ENCODE assay signal across 34 cellular contexts in the genomic region with DNA sequence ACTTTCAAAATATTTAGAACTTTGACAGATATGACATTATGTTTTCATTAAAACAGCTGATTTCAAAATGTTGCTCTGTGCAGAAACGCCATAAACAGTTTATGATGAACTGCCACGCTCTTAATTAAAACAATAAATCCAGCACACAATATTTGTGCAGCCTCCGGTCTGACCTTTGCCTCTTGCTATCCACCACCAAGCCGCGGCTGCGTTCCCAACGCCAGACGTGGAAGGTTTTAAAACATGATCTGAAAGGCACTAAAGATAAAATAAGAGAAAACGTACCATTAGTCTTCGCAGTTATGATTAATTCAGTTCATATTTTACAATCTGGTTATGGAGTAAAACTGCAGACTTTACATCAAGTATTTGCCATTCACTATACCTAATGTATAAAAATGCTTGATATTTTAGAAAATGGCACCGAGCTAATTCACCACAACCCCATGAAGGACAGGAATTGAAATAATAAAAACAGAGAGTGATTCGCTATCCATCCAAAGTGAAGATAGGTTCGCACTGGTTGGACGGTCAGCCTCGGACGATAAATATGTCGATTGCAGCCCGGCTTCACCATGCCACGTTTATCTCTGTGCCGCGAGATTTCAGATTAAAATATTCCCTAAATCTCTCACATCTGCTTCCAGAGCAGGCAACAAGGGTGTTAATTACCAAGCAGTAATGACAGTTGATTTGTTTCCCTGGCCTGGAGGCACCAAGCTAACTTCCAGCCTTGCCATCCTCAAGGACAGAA.
"Had no signal": no experiment of that assay in that cellular context is flagged by ENCODE, and none has a peak within 500 bp of the region (broad histone marks: within the 10 kb centered on the region; RNA-seq: fewer than 3 reads in every experiment).

No MANE protein-coding gene starts in this region.

- H3K27me3 ChIP-seq: brain microvascular endothelial cell, foreskin keratinocyte had no signal

- ATAC-seq: activated T-helper 17 cell treated with anti-CD3 and anti-CD28 coated beads, Interleukin-2, amount 50 U/mL, for 72 hours; effector memory CD8-positive, alpha-beta T cell; foreskin keratinocyte; gastrocnemius medialis; heart left ventricle had no signal

- H3K9me3 Mint-ChIP-seq: activated CD4-positive, alpha-beta memory T cell treated with anti-CD3 and anti-CD28 coated beads, Interleukin-2, amount 10 ng/mL, durations not matched to agents 7 days and 5 days; activated CD4-positive, alpha-beta T cell treated with anti-CD3 and anti-CD28 coated beads, Interleukin-2, amount 10 ng/mL, durations not matched to agents 7 days and 5 days; activated T-cell treated with anti-CD3 and anti-CD28 coated beads, Interleukin-2, amount 50 U/mL, for 24 hours; activated T-helper 17 cell treated with anti-CD3 and anti-CD28 coated beads, Interleukin-2, amount 50 U/mL, for 72 hours; effector memory CD8-positive, alpha-beta T cell had no signal

- FAIRE-seq: astrocyte, bronchial epithelial cell, colon, endothelial cell of umbilical vein had no signal

- H3K27ac Mint-ChIP-seq: activated CD4-positive, alpha-beta memory T cell treated with anti-CD3 and anti-CD28 coated beads, Interleukin-2, amount 10 ng/mL, durations not matched to agents 7 days and 5 days; activated CD4-positive, alpha-beta T cell treated with anti-CD3 and anti-CD28 coated beads, Interleukin-2, amount 10 ng/mL, durations not matched to agents 7 days and 5 days; activated naive CD8-positive, alpha-beta T cell; activated T-cell treated with anti-CD3 and anti-CD28 coated beads, Interleukin-2, amount 50 U/mL, for 24 hours; activated T-helper 17 cell treated with anti-CD3 and anti-CD28 coated beads, Interleukin-2, amount 50 U/mL, for 72 hours; effector memory CD8-positive, alpha-beta T cell had no signal

- H3K4me1 Mint-ChIP-seq: activated CD4-positive, alpha-beta memory T cell treated with anti-CD3 and anti-CD28 coated beads, Interleukin-2, amount 10 ng/mL, durations not matched to agents 7 days and 5 days; activated CD4-positive, alpha-beta T cell treated with anti-CD3 and anti-CD28 coated beads, Interleukin-2, amount 10 ng/mL, durations not matched to agents 7 days and 5 days; activated T-helper 17 cell treated with anti-CD3 and anti-CD28 coated beads, Interleukin-2, amount 50 U/mL, for 72 hours had no signal

- H3K36me3 ChIP-seq: brain microvascular endothelial cell, esophagus squamous epithelium, gastrocnemius medialis, heart left ventricle had no signal

- DNase-seq: activated CD4-positive, alpha-beta memory T cell treated with anti-CD3 and anti-CD28 coated beads, Interleukin-2, amount 10 ng/mL, durations not matched to agents 7 days and 5 days; activated CD4-positive, alpha-beta T cell treated with anti-CD3 and anti-CD28 coated beads for 4 hours; activated CD4-positive, alpha-beta T cell treated with anti-CD3 and anti-CD28 coated beads, Interleukin-2, amount 10 ng/mL, durations not matched to agents 7 days and 5 days; activated CD4-positive, alpha-beta T cell treated with anti-CD3 and anti-CD28 coated beads, Interleukin-2, amount 50 U/mL, for 4 hours; activated CD4-positive, CD25-positive, alpha-beta regulatory T cell; activated CD4-positive, CD25-positive, alpha-beta regulatory T cell treated with anti-CD3 and anti-CD28 coated beads, Interleukin-2, amount 50 U/mL, for 72 hours; activated CD8-positive, alpha-beta memory T cell treated with anti-CD3 and anti-CD28 coated beads, Interleukin-2, amount 50 U/mL, for 48 hours; activated effector memory CD4-positive, alpha-beta T cell treated with Interleukin-2 at 50 U/mL for 16 hours; activated gamma-delta T cell treated with Interleukin-2 at 50 U/mL for 16 hours; activated naive CD4-positive, alpha-beta T cell treated with anti-CD3 and anti-CD28 coated beads, Interleukin-2, amount 50 U/mL, for 16 hours; activated naive CD4-positive, alpha-beta T cell treated with Interleukin-2 at 50 U/mL for 16 hours; activated T-cell treated with anti-CD3 and anti-CD28 coated beads for 4 hours; activated T-cell treated with anti-CD3 and anti-CD28 coated beads, Interleukin-2, amount 50 U/mL, for 24 hours; amniotic stem cell; anterior cingulate cortex; brain microvascular endothelial cell; caudate nucleus; cortex of kidney; dermis blood vessel endothelial cell; effector CD4-positive, alpha-beta T cell; effector memory CD8-positive, alpha-beta T cell; esophagus squamous epithelium; foreskin keratinocyte; gastrocnemius medialis; glutamatergic neuron; heart left ventricle; T-helper 2 cell had no signal

- H3K4me3 Mint-ChIP-seq: activated CD4-positive, alpha-beta memory T cell treated with anti-CD3 and anti-CD28 coated beads, Interleukin-2, amount 10 ng/mL, durations not matched to agents 7 days and 5 days; activated CD4-positive, alpha-beta T cell treated with anti-CD3 and anti-CD28 coated beads, Interleukin-2, amount 10 ng/mL, durations not matched to agents 7 days and 5 days; activated naive CD8-positive, alpha-beta T cell; activated T-cell treated with anti-CD3 and anti-CD28 coated beads, Interleukin-2, amount 50 U/mL, for 24 hours; activated T-helper 17 cell treated with anti-CD3 and anti-CD28 coated beads, Interleukin-2, amount 50 U/mL, for 72 hours; effector memory CD8-positive, alpha-beta T cell had no signal

- H3K27me3 Mint-ChIP-seq: activated CD4-positive, alpha-beta T cell treated with anti-CD3 and anti-CD28 coated beads, Interleukin-2, amount 10 ng/mL, durations not matched to agents 7 days and 5 days; activated naive CD8-positive, alpha-beta T cell had no signal

- H3K27ac ChIP-seq: brain microvascular endothelial cell, epithelial cell of prostate, esophagus squamous epithelium, foreskin keratinocyte, gastrocnemius medialis, heart left ventricle had no signal

- H3K4me1 ChIP-seq: esophagus squamous epithelium, foreskin keratinocyte, gastrocnemius medialis, heart left ventricle had no signal

- H3K36me3 Mint-ChIP-seq: activated naive CD8-positive, alpha-beta T cell had no signal

- H3K9me3 ChIP-seq: esophagus squamous epithelium, gastrocnemius medialis had no signal

- H3K4me3 ChIP-seq: esophagus squamous epithelium, gastrocnemius medialis, heart left ventricle had no signal
